ENCODE assay signal across 8 cellular contexts in genomic region chr15:91855684-91856553, GRCh38.
DNase-seq lines count a peak whose midpoint lies in the region; ATAC-seq and TF ChIP-seq lines count a peak whose summit lies in the region.

No MANE protein-coding gene starts in this region.

- peak; percentile 67 to 77 for DNase-seq in NCI-H187 (lab: John Stamatoyannopoulos, UW)
- DNase-seq in left kidney (ENCODE audit: low read depth, low spot score), result peak; percentile 81
- DNase-seq in stimulated activated CD4-positive, alpha-beta T cell treated with anti-CD3 and anti-CD28 coated beads, Interleukin-2, amount 100 ng/mL, for 48 hours, result no peak
- DNase-seq in GM13977 (ENCODE audit: low spot score), result no peak

- peak; percentile 37 for ATAC-seq in GM18511 (IDR thresholded peaks at IDR 0.05; ENCODE audit: unreplicated experiment)
- ATAC-seq in HG03457 (IDR thresholded peaks at IDR 0.05; ENCODE audit: unreplicated experiment), result no peak

- no peak overlapping the region for H3K27ac ChIP-seq in 22Rv1

- H3K27ac Mint-ChIP-seq in activated naive CD4-positive, alpha-beta T cell treated with anti-CD3 and anti-CD28 coated beads, Interleukin-2, amount 50 U/mL, for 24 hours, result peak overlapping the region; percentile 59

- H3K4me1 Mint-ChIP-seq in activated naive CD4-positive, alpha-beta T cell treated with anti-CD3 and anti-CD28 coated beads, Interleukin-2, amount 50 U/mL, for 24 hours, result peaks cover 80% of the 10 kb centered on the region

- H3K9me3 Mint-ChIP-seq in activated naive CD4-positive, alpha-beta T cell treated with anti-CD3 and anti-CD28 coated beads, Interleukin-2, amount 50 U/mL, for 24 hours, result no peaks in the 10 kb centered on the region

- H3K36me3 Mint-ChIP-seq in activated naive CD4-positive, alpha-beta T cell treated with anti-CD3 and anti-CD28 coated beads, Interleukin-2, amount 50 U/mL, for 24 hours, result no peaks in the 10 kb centered on the region

- TF ChIP-seq CTCF in 22Rv1 (IDR thresholded peaks at IDR 0.05) (0 out of 2 replicates have a peak, but pooled peaks have one; percentile 10), GM13977 (IDR thresholded peaks at IDR 0.05; ENCODE audit: extremely low read depth, insufficient read depth, missing control alignments) (no peak)

- in situ Hi-C loops in GM13977 (cut with MboI; ENCODE audit: low pct_unique_long_range_greater_than_20kb, low sequenced_read_pairs, unreplicated experiment), result no loop called here

- H3K27me3 Mint-ChIP-seq in activated naive CD4-positive, alpha-beta T cell treated with anti-CD3 and anti-CD28 coated beads, Interleukin-2, amount 50 U/mL, for 24 hours, result no peaks in the 10 kb centered on the region

- H3K4me3 Mint-ChIP-seq in activated naive CD4-positive, alpha-beta T cell treated with anti-CD3 and anti-CD28 coated beads, Interleukin-2, amount 50 U/mL, for 24 hours, result peak overlapping the region; percentile 12

Comparison
In these comparisons a context has a peak if more than half of its experiments do, and no peak if none do; other contexts are left out.
1. DNase-seq: peak in NCI-H187 (2 of 2) and left kidney (single experiment); none in stimulated activated CD4-positive, alpha-beta T cell treated with anti-CD3 and anti-CD28 coated beads, Interleukin-2, amount 100 ng/mL, for 48 hours (0 of 2) and GM13977 (single experiment).